In genomic region chr16:88699180-88699579, GRCh38 we compare ENCODE assay signal across 36 cellular contexts. TPM values are rescaled to one million over a fixed set of nuclear protein-coding genes. Genes with fewer than 3 reads are reported as not detected.
DNase-seq lines count a peak whose midpoint lies in the region; ATAC-seq and TF ChIP-seq lines count a peak whose summit lies in the region.
"Had no signal": no experiment of that assay in that cellular context is flagged by ENCODE, and none has a peak within 500 bp of the region (broad histone marks: within the 10 kb centered on the region; RNA-seq: fewer than 3 reads in every experiment).

No MANE protein-coding gene starts in this region.

- H3K9me3 Mint-ChIP-seq in activated CD4-positive, alpha-beta memory T cell treated with anti-CD3 and anti-CD28 coated beads for 36 hours = no peaks in the 10 kb centered on the region
- H3K9me3 Mint-ChIP-seq in activated CD4-positive, alpha-beta memory T cell treated with anti-CD3 and anti-CD28 coated beads, Interleukin-2, amount 10 ng/mL, durations not matched to agents 7 days and 5 days = no peaks in the 10 kb centered on the region
- no peaks in the 10 kb centered on the region for H3K9me3 Mint-ChIP-seq in stimulated activated memory B cell treated with anti-CD40 and anti-IgM and Interleukin-4, amounts not matched to agents 10 μg/mL and 1 μg/mL and 100 μg/mL, for 72 hours
- H3K9me3 Mint-ChIP-seq: activated T-helper 2 cell treated with anti-CD3 and anti-CD28 coated beads, Interferon-gamma antibody, Interleukin-2, Interleukin-4, amounts not matched to agents 10 μg/mL and 5 μg/mL and 100 μg/mL, durations not matched to agents 14 hours and 24 hours and 36 hours; endodermal cell; HFFc6; stimulated activated naive B cell treated with anti-CD40 and anti-IgM and Interleukin-4, amounts not matched to agents 10 μg/mL and 1 μg/mL and 100 μg/mL, for 72 hours had no signal

- peaks cover 52% of the 10 kb centered on the region for H3K4me1 Mint-ChIP-seq in activated CD4-positive, alpha-beta memory T cell treated with anti-CD3 and anti-CD28 coated beads for 36 hours (ENCODE audit: low read depth)
- H3K4me1 Mint-ChIP-seq in activated CD4-positive, alpha-beta memory T cell treated with anti-CD3 and anti-CD28 coated beads, Interleukin-2, amount 10 ng/mL, durations not matched to agents 7 days and 5 days = peaks cover 61% of the 10 kb centered on the region
- H3K4me1 Mint-ChIP-seq in stimulated activated memory B cell treated with anti-CD40 and anti-IgM and Interleukin-4, amounts not matched to agents 10 μg/mL and 1 μg/mL and 100 μg/mL, for 72 hours = peaks cover 74% of the 10 kb centered on the region
- H3K4me1 Mint-ChIP-seq: endodermal cell had no signal

- dilution Hi-C loops in mammary epithelial cell (cut with HindIII; ENCODE audit: low sequenced_read_pairs) = loop anchor here (5.0 kb wide), 1 partner anchor 53 kb away; no protein-coding TSS in a partner anchor

- no peaks in the 10 kb centered on the region for H3K9me3 ChIP-seq in effector memory CD4-positive, alpha-beta T cell (ENCODE audit: control insufficient read depth, low read length)
- H3K9me3 ChIP-seq in mammary epithelial cell (replicated peaks; ENCODE audit: insufficient read depth, low read length) = no peaks in the 10 kb centered on the region
- H3K9me3 ChIP-seq: ascending aorta, suprapubic skin, vagina had no signal

- no peak for ATAC-seq in stimulated activated memory B cell treated with anti-CD40 and anti-IgM and Interleukin-4, amounts not matched to agents 10 μg/mL and 1 μg/mL and 100 μg/mL, for 72 hours
- ATAC-seq: esophagus mucosa; Panc1; right cardiac atrium; stimulated activated naive B cell treated with anti-CD40 and anti-IgM and Interleukin-4, amounts not matched to agents 10 μg/mL and 1 μg/mL and 100 μg/mL, for 72 hours had no signal

- no peak for TF ChIP-seq CTCF in mammary epithelial cell (conservative IDR thresholded peaks at IDR 0.05 in 1 of 2, IDR thresholded peaks at IDR 0.05 in 1 of 2; ENCODE audit: extremely low read depth in 1 of 2, insufficient read depth in 1 of 2, low read depth in 1 of 2, low read length in 2 of 2)

- intact Hi-C loops in activated CD4-positive, alpha-beta memory T cell treated with anti-CD3 and anti-CD28 coated beads for 36 hours (cut with micrococcal nuclease) = no loop called here
- intact Hi-C loops in mammary epithelial cell (cut with micrococcal nuclease) = no loop called here

- no TSS peak for BruUV-seq in mammary epithelial cell (replicated peaks; lab: Mats Ljungman, UMichigan)

- H2AFZ ChIP-seq in mammary epithelial cell (ENCODE audit: low read depth, low read length) = no peak overlapping the region

- H3K4me1 ChIP-seq in effector memory CD4-positive, alpha-beta T cell (ENCODE audit: control insufficient read depth, insufficient read depth, low read length, poor library complexity, severe bottlenecking) = peaks cover 74% of the 10 kb centered on the region
- H3K4me1 ChIP-seq in mammary epithelial cell (ENCODE audit: insufficient read depth, low read length) = peaks cover 4% of the 10 kb centered on the region

- H3K4me2 ChIP-seq in mammary epithelial cell (ENCODE audit: insufficient read depth, low read depth, low read length) = no peak overlapping the region

- H3K36me3 ChIP-seq in effector memory CD4-positive, alpha-beta T cell (ENCODE audit: control insufficient read depth, insufficient read depth, low read length) = peaks cover 51% of the 10 kb centered on the region
- no peaks in the 10 kb centered on the region for H3K36me3 ChIP-seq in mammary epithelial cell (ENCODE audit: insufficient read depth, low read length)

- H3K36me3 Mint-ChIP-seq in activated CD4-positive, alpha-beta memory T cell treated with anti-CD3 and anti-CD28 coated beads for 36 hours = peaks cover 32% of the 10 kb centered on the region
- H3K36me3 Mint-ChIP-seq in activated CD4-positive, alpha-beta memory T cell treated with anti-CD3 and anti-CD28 coated beads, Interleukin-2, amount 10 ng/mL, durations not matched to agents 7 days and 5 days (ENCODE audit: low read depth) = peaks cover 58% of the 10 kb centered on the region
- H3K36me3 Mint-ChIP-seq in stimulated activated memory B cell treated with anti-CD40 and anti-IgM and Interleukin-4, amounts not matched to agents 10 μg/mL and 1 μg/mL and 100 μg/mL, for 72 hours = peaks cover 11% of the 10 kb centered on the region
- H3K36me3 Mint-ChIP-seq: activated naive CD8-positive, alpha-beta T cell had no signal

- POLR2A ChIA-PET in activated CD4-positive, alpha-beta memory T cell treated with anti-CD3 and anti-CD28 coated beads for 36 hours (lab: Charles Lee) = no interaction called here
- POLR2A ChIA-PET in activated CD4-positive, alpha-beta memory T cell treated with anti-CD3 and anti-CD28 coated beads, Interleukin-2, amount 10 ng/mL, durations not matched to agents 7 days and 5 days (lab: Charles Lee) = interaction anchor here (6.9 kb wide), 1 partner anchor 83 kb away, joined by 91 read pairs; the partner anchor contains the start of gene PIEZO1

- H3K4me3 Mint-ChIP-seq in activated CD4-positive, alpha-beta memory T cell treated with anti-CD3 and anti-CD28 coated beads for 36 hours = no peak overlapping the region
- no peak overlapping the region for H3K4me3 Mint-ChIP-seq in activated CD4-positive, alpha-beta memory T cell treated with anti-CD3 and anti-CD28 coated beads, Interleukin-2, amount 10 ng/mL, durations not matched to agents 7 days and 5 days
- H3K4me3 Mint-ChIP-seq in stimulated activated memory B cell treated with anti-CD40 and anti-IgM and Interleukin-4, amounts not matched to agents 10 μg/mL and 1 μg/mL and 100 μg/mL, for 72 hours = no peak overlapping the region
- H3K4me3 Mint-ChIP-seq: endodermal cell, HFFc6 had no signal

- H4K20me1 ChIP-seq in mammary epithelial cell (ENCODE audit: insufficient read depth, low read length) = no peaks in the 10 kb centered on the region

- CTCF ChIA-PET in activated CD4-positive, alpha-beta memory T cell treated with anti-CD3 and anti-CD28 coated beads for 36 hours (lab: Charles Lee) = no interaction called here
- CTCF ChIA-PET in activated CD4-positive, alpha-beta memory T cell treated with anti-CD3 and anti-CD28 coated beads, Interleukin-2, amount 10 ng/mL, durations not matched to agents 7 days and 5 days (lab: Charles Lee) = no interaction called here
- CTCF ChIA-PET in mammary epithelial cell (lab: Charles Lee; ENCODE audit: low non-redundant PET) = no interaction called here

- DNase-seq in activated CD4-positive, alpha-beta memory T cell treated with anti-CD3 and anti-CD28 coated beads for 36 hours = no peak
- no peak for DNase-seq in activated CD4-positive, alpha-beta memory T cell treated with anti-CD3 and anti-CD28 coated beads, Interleukin-2, amount 10 ng/mL, durations not matched to agents 7 days and 5 days
- DNase-seq in effector memory CD4-positive, alpha-beta T cell = no peak
- DNase-seq in mammary epithelial cell (no peak), NOMO-1 treated with DMSO at 0.1 percent for 48 hours (lab: John Stamatoyannopoulos, UW; ENCODE audit: unreplicated experiment) (no peak)
- DNase-seq: activated CD4-positive, alpha-beta T cell treated with anti-CD3 and anti-CD28 coated beads, Interleukin-2, amount 50 U/mL, for 1 hour; activated CD8-positive, alpha-beta memory T cell treated with anti-CD3 and anti-CD28 coated beads, Interleukin-2, amount 50 U/mL, for 4 hours; COR-L47; cortex of kidney; endodermal cell; foreskin fibroblast; GOT3; head of caudate nucleus; HFFc6; kidney; NCI-H1417 treated with DMSO at 0.1 percent for 48 hours; NCI-H2081; NCI-H2227 treated with DMSO at 0.1 percent for 48 hours; NCI-H526 treated with DMSO at 0.1 percent for 48 hours; posterior cingulate gyrus; right cardiac atrium; SIG-M5; stimulated activated CD4-positive, alpha-beta T cell treated with anti-CD3 and anti-CD28 coated beads, Interleukin-4, amount 100 ng/mL, for 24 hours; stimulated activated naive B cell treated with anti-CD40 and anti-IgM and Interleukin-4, amounts not matched to agents 10 μg/mL and 1 μg/mL and 100 μg/mL, for 72 hours; SW 1271 had no signal

- WGBS in mammary epithelial cell (ENCODE audit: low coverage, missing lambda C conversion rate) = 93% methylated on average over 12 of the region's 16 CpGs

- in situ Hi-C loops in mammary epithelial cell (cut with MboI; ENCODE audit: low sequenced_read_pairs in 2 of 2) = no loop called here

- no peaks in the 10 kb centered on the region for H3K27me3 ChIP-seq in effector memory CD4-positive, alpha-beta T cell (replicated peaks; ENCODE audit: control insufficient read depth, insufficient read depth, low read length, poor library complexity, severe bottlenecking)
- no peaks in the 10 kb centered on the region for H3K27me3 ChIP-seq in mammary epithelial cell (ENCODE audit: insufficient read depth, low read length)
- H3K27me3 ChIP-seq: ascending aorta, cardiac muscle cell, suprapubic skin, vagina had no signal

- H3K9ac ChIP-seq in mammary epithelial cell (ENCODE audit: insufficient read depth, low read length) = no peak overlapping the region

- no peak overlapping the region for H3K4me3 ChIP-seq in effector memory CD4-positive, alpha-beta T cell (ENCODE audit: insufficient read depth, low read depth, low read length, poor library complexity, severe bottlenecking)
- H3K4me3 ChIP-seq in mammary epithelial cell (replicated peaks in 1 of 3; ENCODE audit: insufficient read depth in 1 of 3, low read depth in 2 of 3, low read length in 3 of 3) = no peak overlapping the region
- H3K4me3 ChIP-seq: ascending aorta, cardiac muscle cell, suprapubic skin, vagina had no signal

- H3K27me3 Mint-ChIP-seq in activated CD4-positive, alpha-beta memory T cell treated with anti-CD3 and anti-CD28 coated beads for 36 hours = no peaks in the 10 kb centered on the region
- no peaks in the 10 kb centered on the region for H3K27me3 Mint-ChIP-seq in activated CD4-positive, alpha-beta memory T cell treated with anti-CD3 and anti-CD28 coated beads, Interleukin-2, amount 10 ng/mL, durations not matched to agents 7 days and 5 days
- H3K27me3 Mint-ChIP-seq in stimulated activated memory B cell treated with anti-CD40 and anti-IgM and Interleukin-4, amounts not matched to agents 10 μg/mL and 1 μg/mL and 100 μg/mL, for 72 hours = no peaks in the 10 kb centered on the region
- H3K27me3 Mint-ChIP-seq: activated naive CD8-positive, alpha-beta T cell; stimulated activated naive B cell treated with anti-CD40 and anti-IgM and Interleukin-4, amounts not matched to agents 10 μg/mL and 1 μg/mL and 100 μg/mL, for 72 hours had no signal

- H3K27ac Mint-ChIP-seq in activated CD4-positive, alpha-beta memory T cell treated with anti-CD3 and anti-CD28 coated beads for 36 hours = peak overlapping the region; percentile 91
- no peak overlapping the region for H3K27ac Mint-ChIP-seq in activated CD4-positive, alpha-beta memory T cell treated with anti-CD3 and anti-CD28 coated beads, Interleukin-2, amount 10 ng/mL, durations not matched to agents 7 days and 5 days
- H3K27ac Mint-ChIP-seq in stimulated activated memory B cell treated with anti-CD40 and anti-IgM and Interleukin-4, amounts not matched to agents 10 μg/mL and 1 μg/mL and 100 μg/mL, for 72 hours = peak overlapping the region; percentile 62
- H3K27ac Mint-ChIP-seq: endodermal cell, HFFc6 had no signal

- no peaks in the 10 kb centered on the region for H3K79me2 ChIP-seq in mammary epithelial cell (ENCODE audit: insufficient read depth, low read length)

- H3K27ac ChIP-seq in effector memory CD4-positive, alpha-beta T cell (ENCODE audit: insufficient read depth, low read length, poor library complexity, severe bottlenecking) = peak overlapping the region; percentile 88
- no peak overlapping the region for H3K27ac ChIP-seq in mammary epithelial cell (ENCODE audit: insufficient read depth, low read depth, low read length)
- H3K27ac ChIP-seq: ascending aorta, cardiac muscle cell, suprapubic skin, vagina had no signal

RNA-seq across cellular contexts. Expression of gene RNF166, which starts 7.0 kb away (rescaled TPM):
- 10 to 100 TPM; 46.4 to 55.6 TPM for total RNA-seq in activated CD4-positive, alpha-beta memory T cell treated with anti-CD3 and anti-CD28 coated beads for 36 hours
- 100 to 1,000 TPM; 155 to 156 TPM for total RNA-seq in activated CD4-positive, alpha-beta memory T cell treated with anti-CD3 and anti-CD28 coated beads, Interleukin-2, amount 10 ng/mL, durations not matched to agents 7 days and 5 days
- total RNA-seq in mammary epithelial cell = 10 to 100 TPM in 1 of 2 donors, 1 to 10 TPM in 1; 9.8 to 11.2 TPM
- polyA plus RNA-seq in mammary epithelial cell = 5.1 TPM
- 1.7 TPM for polyA minus RNA-seq in mammary epithelial cell

RNA-seq across cellular contexts. Expression of gene CTU2, which starts 7.1 kb away (rescaled TPM):
- total RNA-seq in activated CD4-positive, alpha-beta memory T cell treated with anti-CD3 and anti-CD28 coated beads for 36 hours = 10 to 100 TPM; 38.0 to 41.6 TPM
- total RNA-seq in activated CD4-positive, alpha-beta memory T cell treated with anti-CD3 and anti-CD28 coated beads, Interleukin-2, amount 10 ng/mL, durations not matched to agents 7 days and 5 days = 10 to 100 TPM; 16.5 to 17.3 TPM
- total RNA-seq in mammary epithelial cell = 10 to 100 TPM; 13.2 to 26.5 TPM
- polyA plus RNA-seq in mammary epithelial cell = 12.8 TPM
- 12.3 TPM for polyA minus RNA-seq in mammary epithelial cell

RNA-seq across cellular contexts. Expression of gene SNAI3, which starts 12.9 kb away (rescaled TPM):
- total RNA-seq in activated CD4-positive, alpha-beta memory T cell treated with anti-CD3 and anti-CD28 coated beads for 36 hours = 1 to 10 TPM; 5.5 to 5.8 TPM
- 10 to 100 TPM; 16.5 to 16.6 TPM for total RNA-seq in activated CD4-positive, alpha-beta memory T cell treated with anti-CD3 and anti-CD28 coated beads, Interleukin-2, amount 10 ng/mL, durations not matched to agents 7 days and 5 days
- total RNA-seq in mammary epithelial cell = not detected
- 0.07 TPM for polyA plus RNA-seq in mammary epithelial cell
- polyA minus RNA-seq in mammary epithelial cell = not detected
- total RNA-seq: A172, ascending aorta, HFFc6, vagina had no signal
- polyA plus RNA-seq: neural cell had no signal

RNA-seq across cellular contexts. Expression of gene MVD, which starts 36.3 kb away (rescaled TPM):
- 100 to 1,000 TPM; 111 to 113 TPM for total RNA-seq in activated CD4-positive, alpha-beta memory T cell treated with anti-CD3 and anti-CD28 coated beads for 36 hours
- total RNA-seq in activated CD4-positive, alpha-beta memory T cell treated with anti-CD3 and anti-CD28 coated beads, Interleukin-2, amount 10 ng/mL, durations not matched to agents 7 days and 5 days = 100 to 1,000 TPM; 134 to 139 TPM
- 100 to 1,000 TPM in 1 of 2 donors, 10 to 100 TPM in 1; 57.7 to 171 TPM for total RNA-seq in mammary epithelial cell
- polyA plus RNA-seq in mammary epithelial cell = 136 TPM
- 54.3 TPM for polyA minus RNA-seq in mammary epithelial cell

RNA-seq across cellular contexts. Expression of gene CYBA, which starts 48.3 kb away (rescaled TPM):
- 100 to 1,000 TPM; 262 to 265 TPM for total RNA-seq in activated CD4-positive, alpha-beta memory T cell treated with anti-CD3 and anti-CD28 coated beads for 36 hours
- 100 to 1,000 TPM; 580 to 588 TPM for total RNA-seq in activated CD4-positive, alpha-beta memory T cell treated with anti-CD3 and anti-CD28 coated beads, Interleukin-2, amount 10 ng/mL, durations not matched to agents 7 days and 5 days
- 10 to 100 TPM in 1 of 2 donors, 1 to 10 TPM in 1; 2.5 to 20.3 TPM for total RNA-seq in mammary epithelial cell
- 2.1 TPM for polyA plus RNA-seq in mammary epithelial cell
- polyA minus RNA-seq in mammary epithelial cell = 3.1 TPM

Comparison
In these comparisons a context has a peak if more than half of its experiments do, and no peak if none do; other contexts are left out.
1. RNA of gene SNAI3, which starts 12.9 kb away (total RNA-seq): 16.5 to 16.6 TPM in activated CD4-positive, alpha-beta memory T cell treated with anti-CD3 and anti-CD28 coated beads, Interleukin-2, amount 10 ng/mL, durations not matched to agents 7 days and 5 days and 5.5 to 5.8 TPM in activated CD4-positive, alpha-beta memory T cell treated with anti-CD3 and anti-CD28 coated beads for 36 hours; not detected in mammary epithelial cell; every median in the first group is over 4 times any median in the second.